ENCODE assay signal across 2 cellular contexts in the genomic region with DNA sequence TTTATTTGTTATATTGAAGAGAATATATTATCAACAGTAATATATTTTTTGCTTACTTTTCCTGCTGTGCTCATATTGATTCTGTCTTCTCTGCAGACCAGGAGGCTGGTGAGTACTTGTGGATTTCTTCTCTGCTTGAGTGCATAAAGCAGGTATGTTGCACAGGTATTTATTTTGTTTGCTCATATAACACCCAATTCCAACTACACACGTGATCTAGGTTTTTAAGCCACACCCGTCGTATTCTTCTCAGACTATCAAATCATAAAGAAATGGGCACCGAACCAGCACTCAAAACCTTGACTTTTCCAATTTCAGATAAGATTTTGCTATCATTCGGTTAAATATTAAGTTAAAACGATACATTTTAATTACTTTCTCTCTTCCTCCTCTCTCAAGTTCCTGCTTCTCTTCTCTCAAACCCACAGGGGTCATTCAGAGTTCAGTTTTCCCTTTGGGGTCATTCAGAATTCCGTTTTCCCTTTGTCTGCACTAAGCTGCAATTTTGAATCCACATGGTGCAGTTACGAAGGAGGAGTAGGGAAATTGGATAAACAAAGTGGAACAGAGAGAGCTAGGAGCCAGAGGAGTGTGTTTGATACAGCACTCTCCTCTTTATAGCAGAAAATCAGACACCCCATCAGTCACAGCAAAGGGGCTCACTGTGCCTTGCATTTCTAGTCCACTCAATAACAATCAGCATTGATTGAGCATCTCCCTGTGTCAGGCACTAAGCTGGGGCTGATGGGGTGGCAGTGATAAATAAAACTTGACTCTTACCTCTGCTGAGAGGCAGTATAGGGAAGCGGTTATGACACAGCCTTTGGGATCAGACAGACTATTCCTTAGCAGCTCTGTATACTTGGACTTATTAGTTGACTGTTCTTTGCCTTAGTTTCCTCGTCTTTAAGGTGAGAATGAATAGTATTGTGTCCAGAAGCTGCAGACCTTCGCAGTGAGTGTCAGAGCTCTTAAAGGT.
TF ChIP-seq lines count a peak whose summit lies in the region.

A gene (minus strand): TSS at position 145 of the 979 bp plus-strand sequence. CDS start 71 bp downstream, at position 74.

TF ChIP-seq in IMR-90, 13 proteins besides CTCF, POLR2A, EP300 and RAD21:
- no peak for TF ChIP-seq BHLHE40 (IDR thresholded peaks at IDR 0.05; ENCODE audit: low read depth, low read length)

TF ChIP-seq in liver, 16 proteins besides CTCF, POLR2A, EP300 and RAD21:
- TF ChIP-seq EGR1 (IDR thresholded peaks at IDR 0.05; ENCODE audit: low read depth in 2 of 2) (no peak), YY1 (IDR thresholded peaks at IDR 0.05) (no peak), HNF4G (IDR thresholded peaks at IDR 0.05) (no peak), RXRA (IDR thresholded peaks at IDR 0.05) (peak; percentile 85 to 95), GABPA (IDR thresholded peaks at IDR 0.05 in 1 of 2, conservative IDR thresholded peaks at IDR 0.05 in 1 of 2) (no peak), HNF4A (conservative IDR thresholded peaks at IDR 0.05) (peak in 1 of 2 donors; percentile 8), SP1 (IDR thresholded peaks at IDR 0.05) (peak; percentile 66), FOXA1 (IDR thresholded peaks at IDR 0.05) (no peak), NR2F2 (IDR thresholded peaks at IDR 0.05) (no peak), JUND (IDR thresholded peaks at IDR 0.05) (no peak), FOXA2 (IDR thresholded peaks at IDR 0.05) (no peak), TAF1 (conservative IDR thresholded peaks at IDR 0.05) (peak; percentile 98)
- TF ChIP-seq, protein P1, sequence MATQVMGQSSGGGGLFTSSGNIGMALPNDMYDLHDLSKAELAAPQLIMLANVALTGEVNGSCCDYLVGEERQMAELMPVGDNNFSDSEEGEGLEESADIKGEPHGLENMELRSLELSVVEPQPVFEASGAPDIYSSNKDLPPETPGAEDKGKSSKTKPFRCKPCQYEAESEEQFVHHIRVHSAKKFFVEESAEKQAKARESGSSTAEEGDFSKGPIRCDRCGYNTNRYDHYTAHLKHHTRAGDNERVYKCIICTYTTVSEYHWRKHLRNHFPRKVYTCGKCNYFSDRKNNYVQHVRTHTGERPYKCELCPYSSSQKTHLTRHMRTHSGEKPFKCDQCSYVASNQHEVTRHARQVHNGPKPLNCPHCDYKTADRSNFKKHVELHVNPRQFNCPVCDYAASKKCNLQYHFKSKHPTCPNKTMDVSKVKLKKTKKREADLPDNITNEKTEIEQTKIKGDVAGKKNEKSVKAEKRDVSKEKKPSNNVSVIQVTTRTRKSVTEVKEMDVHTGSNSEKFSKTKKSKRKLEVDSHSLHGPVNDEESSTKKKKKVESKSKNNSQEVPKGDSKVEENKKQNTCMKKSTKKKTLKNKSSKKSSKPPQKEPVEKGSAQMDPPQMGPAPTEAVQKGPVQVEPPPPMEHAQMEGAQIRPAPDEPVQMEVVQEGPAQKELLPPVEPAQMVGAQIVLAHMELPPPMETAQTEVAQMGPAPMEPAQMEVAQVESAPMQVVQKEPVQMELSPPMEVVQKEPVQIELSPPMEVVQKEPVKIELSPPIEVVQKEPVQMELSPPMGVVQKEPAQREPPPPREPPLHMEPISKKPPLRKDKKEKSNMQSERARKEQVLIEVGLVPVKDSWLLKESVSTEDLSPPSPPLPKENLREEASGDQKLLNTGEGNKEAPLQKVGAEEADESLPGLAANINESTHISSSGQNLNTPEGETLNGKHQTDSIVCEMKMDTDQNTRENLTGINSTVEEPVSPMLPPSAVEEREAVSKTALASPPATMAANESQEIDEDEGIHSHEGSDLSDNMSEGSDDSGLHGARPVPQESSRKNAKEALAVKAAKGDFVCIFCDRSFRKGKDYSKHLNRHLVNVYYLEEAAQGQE (IDR thresholded peaks at IDR 0.05) = no peak
- TF ChIP-seq, protein P2, sequence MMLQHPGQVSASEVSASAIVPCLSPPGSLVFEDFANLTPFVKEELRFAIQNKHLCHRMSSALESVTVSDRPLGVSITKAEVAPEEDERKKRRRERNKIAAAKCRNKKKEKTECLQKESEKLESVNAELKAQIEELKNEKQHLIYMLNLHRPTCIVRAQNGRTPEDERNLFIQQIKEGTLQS (IDR thresholded peaks at IDR 0.05) = no peak
- TF ChIP-seq, protein P3, sequence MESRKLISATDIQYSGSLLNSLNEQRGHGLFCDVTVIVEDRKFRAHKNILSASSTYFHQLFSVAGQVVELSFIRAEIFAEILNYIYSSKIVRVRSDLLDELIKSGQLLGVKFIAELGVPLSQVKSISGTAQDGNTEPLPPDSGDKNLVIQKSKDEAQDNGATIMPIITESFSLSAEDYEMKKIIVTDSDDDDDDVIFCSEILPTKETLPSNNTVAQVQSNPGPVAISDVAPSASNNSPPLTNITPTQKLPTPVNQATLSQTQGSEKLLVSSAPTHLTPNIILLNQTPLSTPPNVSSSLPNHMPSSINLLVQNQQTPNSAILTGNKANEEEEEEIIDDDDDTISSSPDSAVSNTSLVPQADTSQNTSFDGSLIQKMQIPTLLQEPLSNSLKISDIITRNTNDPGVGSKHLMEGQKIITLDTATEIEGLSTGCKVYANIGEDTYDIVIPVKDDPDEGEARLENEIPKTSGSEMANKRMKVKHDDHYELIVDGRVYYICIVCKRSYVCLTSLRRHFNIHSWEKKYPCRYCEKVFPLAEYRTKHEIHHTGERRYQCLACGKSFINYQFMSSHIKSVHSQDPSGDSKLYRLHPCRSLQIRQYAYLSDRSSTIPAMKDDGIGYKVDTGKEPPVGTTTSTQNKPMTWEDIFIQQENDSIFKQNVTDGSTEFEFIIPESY (IDR thresholded peaks at IDR 0.05) = no peak
- TF ChIP-seq, protein P4, sequence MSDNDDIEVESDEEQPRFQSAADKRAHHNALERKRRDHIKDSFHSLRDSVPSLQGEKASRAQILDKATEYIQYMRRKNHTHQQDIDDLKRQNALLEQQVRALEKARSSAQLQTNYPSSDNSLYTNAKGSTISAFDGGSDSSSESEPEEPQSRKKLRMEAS (IDR thresholded peaks at IDR 0.05) = peak; percentile 30
